ENCODE assay signal across 23 cellular contexts in the genomic region with DNA sequence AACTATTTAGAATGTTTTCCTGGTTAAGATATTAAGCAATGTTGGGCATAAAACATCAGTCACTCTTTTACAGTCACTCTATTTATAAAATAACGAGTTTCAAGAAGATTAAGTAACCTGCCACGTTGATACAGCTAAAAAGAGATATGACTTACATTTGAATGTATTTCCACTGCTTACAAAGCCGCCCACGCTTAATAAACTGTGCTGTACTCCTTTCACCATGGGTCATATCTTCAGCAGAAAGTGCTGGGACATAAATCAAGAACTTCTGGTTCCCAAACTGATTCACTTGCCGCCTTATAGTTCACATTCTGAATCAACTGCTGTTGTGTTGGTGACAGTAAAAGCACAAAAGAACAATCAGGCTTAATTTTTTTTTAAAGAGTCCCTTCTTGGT.
"Had no signal": no experiment of that assay in that cellular context is flagged by ENCODE, and none has a peak within 500 bp of the region (broad histone marks: within the 10 kb centered on the region; RNA-seq: fewer than 3 reads in every experiment).

No MANE protein-coding gene starts in this region.

- H3K4me1 ChIP-seq: gastroesophageal sphincter, psoas muscle, right lobe of liver, testis, tibial nerve had no signal

- H3K4me1 Mint-ChIP-seq: stimulated activated naive B cell treated with anti-CD40 and anti-IgM and Interleukin-4, amounts not matched to agents 10 μg/mL and 1 μg/mL and 100 μg/mL, for 72 hours; stimulated activated naive CD8-positive, alpha-beta T cell treated with anti-CD3 and anti-CD28 coated beads, Interleukin-15, amount 100 ng/mL, for 72 hours had no signal

- H3K36me3 ChIP-seq: gastroesophageal sphincter, right lobe of liver, tibial nerve had no signal

- H3K4me3 ChIP-seq: dorsolateral prefrontal cortex, gastroesophageal sphincter, lung, psoas muscle, right lobe of liver, skin epidermis, testis, tibial nerve had no signal

- ATAC-seq: esophagus mucosa; gastroesophageal sphincter; left cardiac atrium; left ventricle myocardium superior; natural killer cell treated with Interleukin-12 subunit alpha and Interleukin-12 subunit beta and Interleukin-15 and Interleukin-18, amount 100 ng/mL, for 72 hours; psoas muscle; right lobe of liver; stimulated activated naive B cell treated with anti-CD40 and anti-IgM and Interleukin-4, amounts not matched to agents 10 μg/mL and 1 μg/mL and 100 μg/mL, for 72 hours; stimulated activated naive CD8-positive, alpha-beta T cell treated with anti-CD3 and anti-CD28 coated beads, Interleukin-15, amount 100 ng/mL, for 72 hours had no signal

- H3K9me3 ChIP-seq: gastroesophageal sphincter, psoas muscle, right lobe of liver, testis, tibial nerve had no signal

- H3K36me3 Mint-ChIP-seq: stimulated activated naive B cell treated with anti-CD40 and anti-IgM and Interleukin-4, amounts not matched to agents 10 μg/mL and 1 μg/mL and 100 μg/mL, for 72 hours had no signal

- DNase-seq: central memory CD4-positive, alpha-beta T cell; cortex of kidney; dorsolateral prefrontal cortex; effector CD8-positive, alpha-beta T cell; glutamatergic neuron; left cardiac atrium; left ventricle myocardium superior; mesenchymal stem cell; midbrain; psoas muscle; retina; right lobe of liver; stimulated activated CD4-positive, alpha-beta T cell treated with anti-CD3 and anti-CD28 coated beads, Interleukin-2, amount 100 ng/mL, for 24 hours; stimulated activated CD4-positive, alpha-beta T cell treated with anti-CD3 and anti-CD28 coated beads, Interleukin-4, amount 100 ng/mL, for 4 hours; stimulated activated naive B cell treated with anti-CD40 and anti-IgM and Interleukin-4, amounts not matched to agents 10 μg/mL and 1 μg/mL and 100 μg/mL, for 72 hours; stimulated activated naive CD8-positive, alpha-beta T cell treated with anti-CD3 and anti-CD28 coated beads, Interleukin-15, amount 100 ng/mL, for 72 hours; testis had no signal

- H3K27me3 Mint-ChIP-seq: natural killer cell treated with Interleukin-12 subunit alpha and Interleukin-12 subunit beta and Interleukin-15 and Interleukin-18, amount 100 ng/mL, for 72 hours; stimulated activated naive B cell treated with anti-CD40 and anti-IgM and Interleukin-4, amounts not matched to agents 10 μg/mL and 1 μg/mL and 100 μg/mL, for 72 hours; stimulated activated naive CD8-positive, alpha-beta T cell treated with anti-CD3 and anti-CD28 coated beads, Interleukin-15, amount 100 ng/mL, for 72 hours had no signal

- H3K27me3 ChIP-seq: dorsolateral prefrontal cortex, gastroesophageal sphincter, right lobe of liver, testis, tibial nerve had no signal

- H3K27ac ChIP-seq: dorsolateral prefrontal cortex, gastroesophageal sphincter, psoas muscle, right lobe of liver, skin epidermis, testis, tibial nerve had no signal

- H3K27ac Mint-ChIP-seq: natural killer cell treated with Interleukin-12 subunit alpha and Interleukin-12 subunit beta and Interleukin-15 and Interleukin-18, amount 100 ng/mL, for 72 hours; stimulated activated naive B cell treated with anti-CD40 and anti-IgM and Interleukin-4, amounts not matched to agents 10 μg/mL and 1 μg/mL and 100 μg/mL, for 72 hours; stimulated activated naive CD8-positive, alpha-beta T cell treated with anti-CD3 and anti-CD28 coated beads, Interleukin-15, amount 100 ng/mL, for 72 hours had no signal

- H3K4me3 Mint-ChIP-seq: natural killer cell treated with Interleukin-12 subunit alpha and Interleukin-12 subunit beta and Interleukin-15 and Interleukin-18, amount 100 ng/mL, for 72 hours; stimulated activated naive B cell treated with anti-CD40 and anti-IgM and Interleukin-4, amounts not matched to agents 10 μg/mL and 1 μg/mL and 100 μg/mL, for 72 hours; stimulated activated naive CD8-positive, alpha-beta T cell treated with anti-CD3 and anti-CD28 coated beads, Interleukin-15, amount 100 ng/mL, for 72 hours had no signal
